11 cellular contexts compared by ENCODE assay signal in genomic region chr3:190443257-190443656, GRCh38. TPM values are rescaled to one million over a fixed set of nuclear protein-coding genes. Genes with fewer than 3 reads are reported as not detected.
DNase-seq lines count a peak whose midpoint lies in the region; ATAC-seq, FAIRE-seq and TF ChIP-seq lines count a peak whose summit lies in the region.
"Had no signal": no experiment of that assay in that cellular context is flagged by ENCODE, and none has a peak within 500 bp of the region (broad histone marks: within the 10 kb centered on the region; RNA-seq: fewer than 3 reads in every experiment).

No MANE protein-coding gene starts in this region.

- H3K9me3 Mint-ChIP-seq in GM23338 = 0 out of 3 replicates have a peak, but pooled peaks cover 2% of the 10 kb centered on the region
- H3K9me3 Mint-ChIP-seq: activated CD8-positive, alpha-beta T cell treated with anti-CD3 and anti-CD28 coated beads for 36 hours; central memory CD8-positive, alpha-beta T cell had no signal

- H3K4me1 Mint-ChIP-seq in GM23338 = no peaks in the 10 kb centered on the region

- H3K36me3 ChIP-seq in GM23338 (ENCODE audit: insufficient read depth) (no peaks in the 10 kb centered on the region), OCI-LY3 (replicated peaks; ENCODE audit: low read depth, low read length) (no peaks in the 10 kb centered on the region), endothelial cell of umbilical vein (ENCODE audit: control insufficient read depth in 2 of 2, extremely low read depth in 1 of 2, insufficient read depth in 2 of 2, low read length in 2 of 2) (no peaks in the 10 kb centered on the region)

- TF ChIP-seq CTCF in GM23338 (conservative IDR thresholded peaks at IDR 0.05; ENCODE audit: low read depth in 2 of 2) (peak; percentile 52 to 62), OCI-LY3 (IDR thresholded peaks at IDR 0.05; ENCODE audit: low read depth, low read length) (peak; percentile 59), endothelial cell of umbilical vein (IDR thresholded peaks at IDR 0.05; ENCODE audit: extremely low read depth in 1 of 2, insufficient read depth in 1 of 2, low read depth in 1 of 2, low read length in 2 of 2) (peak in 1 of 2 donors; percentile 10), retinal pigment epithelial cell (conservative IDR thresholded peaks at IDR 0.05; ENCODE audit: low read depth, low read length) (peak; percentile 55)

- peak; percentile 33 for DNase-seq in GM23338 (ENCODE audit: low spot score)
- peak; percentile 29 for DNase-seq in endothelial cell of umbilical vein (ENCODE audit: low read depth, low spot score)
- DNase-seq in retinal pigment epithelial cell (ENCODE audit: low read depth) = no peak
- DNase-seq in stimulated activated naive CD4-positive, alpha-beta T cell treated with Interleukin-2 at 50 U/mL for 16 hours (lab: John Stamatoyannopoulos, UW) = no peak
- DNase-seq in NCI-H226 = no peak
- DNase-seq: activated CD8-positive, alpha-beta T cell treated with anti-CD3 and anti-CD28 coated beads for 36 hours had no signal

- ATAC-seq in GM23338 (no peak), GM18519 (IDR thresholded peaks at IDR 0.05; ENCODE audit: low FRiP score, unreplicated experiment) (no peak), HG03457 (IDR thresholded peaks at IDR 0.05; ENCODE audit: unreplicated experiment) (no peak)
- ATAC-seq: activated CD8-positive, alpha-beta T cell treated with anti-CD3 and anti-CD28 coated beads for 36 hours; sciatic nerve had no signal

- intact Hi-C loops in endothelial cell of umbilical vein (cut with micrococcal nuclease) = loop anchor here (1.0 to 5.0 kb wide), 2 partner anchors 223 to 481 kb away; no protein-coding TSS in a partner anchor

- H4K20me1 ChIP-seq in GM23338 (replicated peaks; ENCODE audit: insufficient read depth) (no peaks in the 10 kb centered on the region), OCI-LY3 (ENCODE audit: insufficient read depth, low read length) (no peaks in the 10 kb centered on the region), endothelial cell of umbilical vein (replicated peaks; ENCODE audit: control insufficient read depth, extremely low read depth, insufficient read depth, low read length) (no peaks in the 10 kb centered on the region)

- no peak overlapping the region for H3K27ac Mint-ChIP-seq in GM23338
- H3K27ac Mint-ChIP-seq: activated CD8-positive, alpha-beta T cell treated with anti-CD3 and anti-CD28 coated beads for 36 hours had no signal

- H3K79me2 ChIP-seq in GM23338 (replicated peaks; ENCODE audit: insufficient read depth) (no peaks in the 10 kb centered on the region), OCI-LY3 (ENCODE audit: low read length) (no peaks in the 10 kb centered on the region), endothelial cell of umbilical vein (ENCODE audit: control insufficient read depth, insufficient read depth, low read length) (no peaks in the 10 kb centered on the region)

- no peaks in the 10 kb centered on the region for H3K27me3 ChIP-seq in GM23338 (ENCODE audit: insufficient read depth)
- no peaks in the 10 kb centered on the region for H3K27me3 ChIP-seq in OCI-LY3 (ENCODE audit: low read depth, low read length)
- H3K27me3 ChIP-seq in endothelial cell of umbilical vein (ENCODE audit: control insufficient read depth in 2 of 2, insufficient read depth in 2 of 2, low read length in 2 of 2) = peaks cover 4% of the 10 kb centered on the region in 2 experiments

- H3K9me1 ChIP-seq in endothelial cell of umbilical vein (replicated peaks; ENCODE audit: control insufficient read depth, extremely low read depth, insufficient read depth, low read length) = no peaks in the 10 kb centered on the region

- CTCF ChIA-PET in endothelial cell of umbilical vein (lab: Charles Lee) = interaction anchor here (0.9 to 3.6 kb wide), 21 partner anchors 10 to 483 kb away, joined by 3 to 36 read pairs (median 5); partner anchors contain the start of genes CLDN1 and P3H2

- H3K27ac ChIP-seq in GM23338 (ENCODE audit: low read depth) (no peak overlapping the region), OCI-LY3 (ENCODE audit: low read length) (no peak overlapping the region), endothelial cell of umbilical vein (ENCODE audit: insufficient read depth, low read depth, low read length) (no peak overlapping the region)

- dilution Hi-C loops in endothelial cell of umbilical vein (cut with MboI; ENCODE audit: extremely low pct_ligation_motif_present, low sequenced_read_pairs) = no loop called here

- TF ChIP-seq POLR2A in endothelial cell of umbilical vein (IDR thresholded peaks at IDR 0.05; ENCODE audit: low read depth, low read length) = no peak

- peaks cover 7% of the 10 kb centered on the region; the same call in 1 of the 2 replicates for H3K9me2 ChIP-seq in GM23338 (ENCODE audit: insufficient read depth)

- H3K4me2 ChIP-seq in GM23338 (no peak overlapping the region), OCI-LY3 (ENCODE audit: low read length) (peak overlapping the region; percentile 20), endothelial cell of umbilical vein (ENCODE audit: insufficient read depth, low read length) (no peak overlapping the region)

- no TSS peak for BruUV-seq in endothelial cell of umbilical vein (replicated peaks; lab: Mats Ljungman, UMichigan)

- no peak overlapping the region for H3K4me3 Mint-ChIP-seq in GM23338
- H3K4me3 Mint-ChIP-seq: activated CD8-positive, alpha-beta T cell treated with anti-CD3 and anti-CD28 coated beads for 36 hours; central memory CD8-positive, alpha-beta T cell had no signal

- H3K4me3 ChIP-seq in GM23338 (no peak overlapping the region), OCI-LY3 (ENCODE audit: low read length) (no peak overlapping the region), endothelial cell of umbilical vein (replicated peaks in 1 of 3; ENCODE audit: insufficient read depth in 1 of 3, low read depth in 1 of 3, low read length in 3 of 3) (no peak overlapping the region), retinal pigment epithelial cell (ENCODE audit: low read length) (no peak overlapping the region)

- no peak for FAIRE-seq in endothelial cell of umbilical vein (lab: Jason Lieb, UNC)

- POLR2A ChIA-PET in endothelial cell of umbilical vein (lab: Charles Lee) = no interaction called here

- H3K9me3 ChIP-seq in OCI-LY3 (ENCODE audit: insufficient read depth, low read length) = no peaks in the 10 kb centered on the region
- no peaks in the 10 kb centered on the region for H3K9me3 ChIP-seq in endothelial cell of umbilical vein (replicated peaks; ENCODE audit: control insufficient read depth, insufficient read depth, low read length)

- H3K27me3 Mint-ChIP-seq in GM23338 (ENCODE audit: insufficient read depth, low read depth, poor library complexity) = no peaks in the 10 kb centered on the region

- H2AFZ ChIP-seq in GM23338 (no peak overlapping the region), OCI-LY3 (ENCODE audit: low read depth, low read length) (peak overlapping the region; percentile 26; the same call in 1 of the 2 replicates), endothelial cell of umbilical vein (ENCODE audit: low read depth, low read length) (no peak overlapping the region)

- H3K4me1 ChIP-seq in GM23338 (ENCODE audit: insufficient read depth) = peaks cover 3% of the 10 kb centered on the region; the same call in 1 of the 2 replicates
- H3K4me1 ChIP-seq in OCI-LY3 (ENCODE audit: low read length) = no peaks in the 10 kb centered on the region
- peaks cover 4% of the 10 kb centered on the region for H3K4me1 ChIP-seq in endothelial cell of umbilical vein (ENCODE audit: control insufficient read depth, extremely low read depth, insufficient read depth, low read length)

- H3K36me3 Mint-ChIP-seq in GM23338 (ENCODE audit: low read depth) = no peaks in the 10 kb centered on the region

- H3K9ac ChIP-seq in OCI-LY3 (ENCODE audit: low read length) = no peak overlapping the region
- H3K9ac ChIP-seq in endothelial cell of umbilical vein (replicated peaks; ENCODE audit: extremely low read depth, insufficient read depth, low read length) = no peak overlapping the region

- H3F3A ChIP-seq in GM23338 (replicated peaks; ENCODE audit: low read depth) = no peaks in the 10 kb centered on the region

TF ChIP-seq in endothelial cell of umbilical vein, 7 proteins besides CTCF, POLR2A, EP300 and RAD21 (continues in another document):
- no peak for TF ChIP-seq MAX (IDR thresholded peaks at IDR 0.05; ENCODE audit: insufficient read depth, insufficient read length)
- TF ChIP-seq MYC (IDR thresholded peaks at IDR 0.05; ENCODE audit: low read depth, low read length) = no peak
- TF ChIP-seq JUN (IDR thresholded peaks at IDR 0.05; ENCODE audit: borderline replicate concordance, insufficient read depth, insufficient read length, low read depth) = no peak
- no peak for TF ChIP-seq EZH2 (IDR thresholded peaks at IDR 0.05; ENCODE audit: borderline replicate concordance, low read depth, low read length, severe bottlenecking)
- no peak for TF ChIP-seq GATA2 (IDR thresholded peaks at IDR 0.05; ENCODE audit: insufficient read depth, insufficient read length, low read depth, low read length)

RNA-seq across cellular contexts. Expression of gene TMEM207, which starts 6.4 kb away (rescaled TPM):
- total RNA-seq in GM23338 (2014; rRNA removed; shearing (Covaris generic)) = not detected in 2 replicates
- polyA plus RNA-seq in GM23338 (2016; fragmentation: Nextera tagmentation; extraction: Ambion mirVana) = not detected in 2 replicates
- not detected in 2 replicates for total RNA-seq in endothelial cell of umbilical vein
- not detected in 2 replicates for polyA plus RNA-seq in endothelial cell of umbilical vein
- not detected in 2 replicates for polyA plus RNA-seq in endothelial cell of umbilical vein (2011; cell fraction: cytosol; rRNA removed)
- not detected in 2 replicates for polyA plus RNA-seq in endothelial cell of umbilical vein (2011; cell fraction: nucleus; rRNA removed)
- not detected in 2 replicates for polyA plus RNA-seq in endothelial cell of umbilical vein (2012)
- polyA minus RNA-seq in endothelial cell of umbilical vein = not detected in 2 replicates
- not detected for polyA minus RNA-seq in endothelial cell of umbilical vein (2011; cell fraction: cytosol; rRNA and poly(A)+ RNA removed)
- not detected in 2 replicates for polyA minus RNA-seq in endothelial cell of umbilical vein (2011; cell fraction: nucleus; rRNA and poly(A)+ RNA removed)
- total RNA-seq: activated CD8-positive, alpha-beta T cell treated with anti-CD3 and anti-CD28 coated beads for 36 hours; sciatic nerve had no signal

RNA-seq across cellular contexts. Expression of gene CLDN16, which starts 55.3 kb away (rescaled TPM):
- total RNA-seq in GM23338 (2014; rRNA removed; shearing (Covaris generic)) = not detected in 2 replicates
- 0.06 TPM in 1 of 2 replicates, not detected in the other for polyA plus RNA-seq in GM23338 (2016; fragmentation: Nextera tagmentation; extraction: Ambion mirVana)
- total RNA-seq in endothelial cell of umbilical vein = not detected in 2 replicates
- 0.01 TPM in 1 of 2 replicates, not detected in the other for polyA plus RNA-seq in endothelial cell of umbilical vein
- polyA plus RNA-seq in endothelial cell of umbilical vein (2011; cell fraction: cytosol; rRNA removed) = not detected in 2 replicates
- polyA plus RNA-seq in endothelial cell of umbilical vein (2011; cell fraction: nucleus; rRNA removed) = 0.04 TPM in 1 of 2 replicates, not detected in the other
- not detected in 2 replicates for polyA plus RNA-seq in endothelial cell of umbilical vein (2012)
- polyA minus RNA-seq in endothelial cell of umbilical vein = not detected in 2 replicates
- not detected for polyA minus RNA-seq in endothelial cell of umbilical vein (2011; cell fraction: cytosol; rRNA and poly(A)+ RNA removed)
- polyA minus RNA-seq in endothelial cell of umbilical vein (2011; cell fraction: nucleus; rRNA and poly(A)+ RNA removed) = 0.10 TPM in 1 of 2 replicates, not detected in the other
- total RNA-seq: activated CD8-positive, alpha-beta T cell treated with anti-CD3 and anti-CD28 coated beads for 36 hours had no signal

Comparison
In these comparisons a context has a peak if more than half of its experiments do, and no peak if none do; other contexts are left out.
1. DNase-seq: peak in GM23338 (single experiment) and endothelial cell of umbilical vein (single experiment); none in retinal pigment epithelial cell (single experiment), stimulated activated naive CD4-positive, alpha-beta T cell treated with Interleukin-2 at 50 U/mL for 16 hours (single experiment) and NCI-H226 (single experiment).